In genomic region chr17:30000001-30000754, GRCh38 we compare ENCODE assay signal across 11 cellular contexts. TPM values are rescaled to one million over a fixed set of nuclear protein-coding genes. Genes with fewer than 3 reads are reported as not detected.
DNase-seq lines count a peak whose midpoint lies in the region; ATAC-seq, FAIRE-seq and TF ChIP-seq lines count a peak whose summit lies in the region.
"Had no signal": no experiment of that assay in that cellular context is flagged by ENCODE, and none has a peak within 500 bp of the region (broad histone marks: within the 10 kb centered on the region; RNA-seq: fewer than 3 reads in every experiment).

No MANE protein-coding gene starts in this region.

- no peaks in the 10 kb centered on the region for H3K27me3 ChIP-seq in CD8-positive, alpha-beta memory T cell (ENCODE audit: insufficient read depth, low read length, poor library complexity, severe bottlenecking)
- H3K27me3 ChIP-seq in Panc1 (ENCODE audit: control insufficient read depth, insufficient read depth, low read length): no peaks in the 10 kb centered on the region; the same call in 1 of the 2 replicates

- H3K9me3 Mint-ChIP-seq in CD8-positive, alpha-beta memory T cell: no peaks in the 10 kb centered on the region
- H3K9me3 Mint-ChIP-seq in naive thymus-derived CD8-positive, alpha-beta T cell: peaks cover 0 to 1% (median 0%) of the 10 kb centered on the region in 9 donors
- H3K9me3 Mint-ChIP-seq: natural killer cell had no signal

- no peaks in the 10 kb centered on the region for H3K36me3 Mint-ChIP-seq in CD8-positive, alpha-beta memory T cell
- peaks cover 0 to 2% (median 0%) of the 10 kb centered on the region in 3 donors for H3K36me3 Mint-ChIP-seq in naive thymus-derived CD8-positive, alpha-beta T cell
- H3K36me3 Mint-ChIP-seq: natural killer cell had no signal

- H3K4me2 ChIP-seq in A549: peak overlapping the region; percentile 45

- no peaks in the 10 kb centered on the region for H3K9me3 ChIP-seq in A549
- H3K9me3 ChIP-seq in CD8-positive, alpha-beta memory T cell (ENCODE audit: low read length): no peaks in the 10 kb centered on the region
- H3K9me3 ChIP-seq in Panc1 (ENCODE audit: control insufficient read depth, insufficient read depth, low read depth, low read length): no peaks in the 10 kb centered on the region

- CTCF ChIA-PET in A549 (lab: Yijun Ruan, JAX) (interaction anchor here (0.7 to 4.4 kb wide), 11 partner anchors 10 to 391 kb away, joined by 3 to 24 read pairs (median 4); partner anchors contain the start of gene SSH2), Panc1 (lab: Charles Lee) (interaction anchor here (1.1 kb wide), 1 partner anchor 67 kb away, joined by 4 read pairs; no protein-coding TSS in a partner anchor)
- CTCF ChIA-PET in CD8-positive, alpha-beta memory T cell (lab: Charles Lee): interaction anchor here (1.7 kb wide), 1 partner anchor 69 kb away, joined by 4 read pairs; no protein-coding TSS in a partner anchor

- H3K27ac ChIP-seq in A549 (no peak overlapping the region), Panc1 (ENCODE audit: low read length) (no peak overlapping the region)
- H3K27ac ChIP-seq in CD8-positive, alpha-beta memory T cell (ENCODE audit: low read depth, low read length): no peak overlapping the region

- TF ChIP-seq CTCF in A549 (IDR thresholded peaks at IDR 0.05): peak; percentile 54
- TF ChIP-seq CTCF in Panc1 (IDR thresholded peaks at IDR 0.05): peak; percentile 29; the same call in 1 of the 2 replicates

- WGBS in A549 (ENCODE audit: missing lambda C conversion rate): 23% methylated on average over 3 of the region's 3 CpGs

- peak overlapping the region in 5 of 7 donors; percentile 2 to 54 (median 34) for H3K4me3 Mint-ChIP-seq in CD8-positive, alpha-beta memory T cell
- H3K4me3 Mint-ChIP-seq in naive thymus-derived CD8-positive, alpha-beta T cell: peak overlapping the region in 4 of 10 donors; percentile 6 to 49 (median 21)
- H3K4me3 Mint-ChIP-seq: natural killer cell had no signal

- peak in 1 of 2 experiments; percentile 27 for DNase-seq in A549 (ENCODE audit: low read depth in 1 of 2, low spot score in 1 of 2)
- no peak for DNase-seq in CD8-positive, alpha-beta memory T cell
- DNase-seq in Panc1 (ENCODE audit: low read depth, low spot score): no peak
- peak; percentile 53 for DNase-seq in fibroblast of peridontal ligament (ENCODE audit: extremely low read depth)
- DNase-seq in naive thymus-derived CD8-positive, alpha-beta T cell: no peak
- no peak for DNase-seq in left ventricle myocardium superior
- DNase-seq: activated CD4-positive, alpha-beta T cell treated with anti-CD3 and anti-CD28 coated beads for 48 hours; natural killer cell; NCI-H2227 treated with DMSO at 0.1 percent for 48 hours had no signal

- no TSS peak for BruUV-seq in Panc1 (replicated peaks; lab: Mats Ljungman, UMichigan)

- H3K4me1 ChIP-seq in A549 (peaks cover 11% of the 10 kb centered on the region), Panc1 (ENCODE audit: control insufficient read depth, insufficient read depth, low read length) (peaks cover 13% of the 10 kb centered on the region)
- H3K4me1 ChIP-seq in CD8-positive, alpha-beta memory T cell (ENCODE audit: insufficient read depth, low read length): no peaks in the 10 kb centered on the region

- POLR2A ChIA-PET in A549 (lab: Yijun Ruan, JAX): no interaction called here
- POLR2A ChIA-PET in CD8-positive, alpha-beta memory T cell (lab: Charles Lee): no interaction called here
- POLR2A ChIA-PET in Panc1 (lab: Charles Lee): no interaction called here
- POLR2A ChIA-PET in naive thymus-derived CD8-positive, alpha-beta T cell (lab: Charles Lee): no interaction called here

- no peak overlapping the region for H3K4me3 ChIP-seq in A549
- H3K4me3 ChIP-seq in CD8-positive, alpha-beta memory T cell (ENCODE audit: low read length): no peak overlapping the region
- no peak overlapping the region for H3K4me3 ChIP-seq in Panc1 (ENCODE audit: low read depth in 2 of 2, low read length in 2 of 2)

- H3K36me3 ChIP-seq in CD8-positive, alpha-beta memory T cell (ENCODE audit: insufficient read depth, low read length): no peaks in the 10 kb centered on the region
- no peaks in the 10 kb centered on the region for H3K36me3 ChIP-seq in Panc1 (ENCODE audit: control insufficient read depth, insufficient read depth, low read length)

- peak overlapping the region in 1 of 8 donors; percentile 11 for H3K27ac Mint-ChIP-seq in CD8-positive, alpha-beta memory T cell
- peak overlapping the region in 2 of 10 donors; percentile 6 to 27 for H3K27ac Mint-ChIP-seq in naive thymus-derived CD8-positive, alpha-beta T cell
- H3K27ac Mint-ChIP-seq: natural killer cell had no signal

- peaks cover 0 to 3% of the 10 kb centered on the region in 2 donors for H3K27me3 Mint-ChIP-seq in CD8-positive, alpha-beta memory T cell
- peaks cover 0 to 2% (median 0%) of the 10 kb centered on the region in 5 donors for H3K27me3 Mint-ChIP-seq in naive thymus-derived CD8-positive, alpha-beta T cell

- TF ChIP-seq POLR2A in A549 (IDR thresholded peaks at IDR 0.05; ENCODE audit: low read length): no peak

- TF ChIP-seq EP300 in A549 (IDR thresholded peaks at IDR 0.05): no peak

- intact Hi-C loops in Panc1 (cut with micrococcal nuclease; ENCODE audit: unreplicated experiment) (loop anchor here (5.0 to 10.0 kb wide), 2 partner anchors 68 to 195 kb away; partner anchors contain the start of gene SSH2), left ventricle myocardium superior (cut with micrococcal nuclease) (no loop called here)

- peak; percentile 55 to 58 for TF ChIP-seq RAD21 in A549 (conservative IDR thresholded peaks at IDR 0.05 in 1 of 2, IDR thresholded peaks at IDR 0.05 in 1 of 2)

- H3K4me1 Mint-ChIP-seq in CD8-positive, alpha-beta memory T cell: peaks cover 7 to 12% (median 12%) of the 10 kb centered on the region in 3 donors
- peaks cover 4 to 10% (median 9%) of the 10 kb centered on the region in 4 donors for H3K4me1 Mint-ChIP-seq in naive thymus-derived CD8-positive, alpha-beta T cell
- H3K4me1 Mint-ChIP-seq: natural killer cell had no signal

- in situ Hi-C loops in Panc1 (cut with HindIII; ENCODE audit: low pct_unique_long_range_greater_than_20kb, low sequenced_read_pairs): no loop called here

- ATAC-seq in A549 (peak; percentile 65 to 69; a peak in 4 of 6 replicates), Panc1 (peak; percentile 65), GM21381 (IDR thresholded peaks at IDR 0.05; ENCODE audit: unreplicated experiment) (no peak), left ventricle myocardium superior (no peak), GM19351 (IDR thresholded peaks at IDR 0.05; ENCODE audit: unreplicated experiment) (no peak)
- ATAC-seq in naive thymus-derived CD8-positive, alpha-beta T cell: no peak
- ATAC-seq: natural killer cell had no signal

- FAIRE-seq in A549 (lab: Jason Lieb, UNC): peak; percentile 97

TF ChIP-seq in A549, 52 proteins besides CTCF, POLR2A, EP300 and RAD21:
- TF ChIP-seq BHLHE40 (IDR thresholded peaks at IDR 0.05; ENCODE audit: low read depth, low read length): no peak
- TF ChIP-seq KDM1A (IDR thresholded peaks at IDR 0.05; ENCODE audit: low read depth): no peak
- TF ChIP-seq SMC3 (IDR thresholded peaks at IDR 0.05): peak; percentile 62
- TF ChIP-seq EHF (CRISPR knock-in tag; IDR thresholded peaks at IDR 0.05): no peak
- TF ChIP-seq HOXB5 (CRISPR knock-in tag; IDR thresholded peaks at IDR 0.05): no peak
- no peak for TF ChIP-seq ELK1 (IDR thresholded peaks at IDR 0.05; ENCODE audit: low read depth, low read length)
- TF ChIP-seq MAZ (IDR thresholded peaks at IDR 0.05; ENCODE audit: borderline replicate concordance, low read depth, low read length): no peak
- TF ChIP-seq CHD4 (IDR thresholded peaks at IDR 0.05; ENCODE audit: borderline replicate concordance): no peak
- TF ChIP-seq HDAC2 (IDR thresholded peaks at IDR 0.05): no peak
TF ChIP-seq in A549: peak in this region for 1.

RNA-seq across cellular contexts. Expression of gene EFCAB5, which starts 58.7 kb away (rescaled TPM):
- polyA plus RNA-seq in A549 (2011; rRNA removed) (0.36 and 0.65 TPM in 2 replicates), A549 (2017; fragmentation: RNase III; extraction: RNeasy Plus Mini Kit Qiagen cat#74134 plus additional on column Dnase treatment) (1.6 to 2.6 TPM (median 1.8 TPM) in 3 replicates)
- 0.13 and 0.20 TPM in 2 replicates for polyA plus RNA-seq in A549 (2012; cell fraction: cytosol; rRNA removed)
- polyA plus RNA-seq in A549 (2012; cell fraction: nucleus; rRNA removed): 0.02 and 0.04 TPM in 2 replicates
- 0.17 and 0.97 TPM in 2 replicates for polyA minus RNA-seq in A549 (2011; rRNA and poly(A)+ RNA removed)
- total RNA-seq in CD8-positive, alpha-beta memory T cell: 1 to 10 TPM in 1 of 2 experiments, under 1 TPM in 1; 0.84 to 1.2 TPM
- polyA plus RNA-seq in CD8-positive, alpha-beta memory T cell: 0.58 TPM
- total RNA-seq in Panc1 (2021; ENCODE audit: unreplicated experiment) (0.39 TPM), left ventricle myocardium superior (0.35 TPM)
- polyA plus RNA-seq in Panc1 (2012; ENCODE audit: insufficient read length): 0.56 TPM
- total RNA-seq in naive thymus-derived CD8-positive, alpha-beta T cell: 1 to 10 TPM; 1.5 to 2.6 TPM
- under 1 TPM in 1 of 3 donors, not detected in 2; 0.17 TPM for polyA plus RNA-seq in naive thymus-derived CD8-positive, alpha-beta T cell

Comparison
In these comparisons a context has a peak if more than half of its experiments do, and no peak if none do; other contexts are left out.
1. ATAC-seq: peak in A549 (2 of 2) and Panc1 (single experiment); none in GM21381 (single experiment), naive thymus-derived CD8-positive, alpha-beta T cell (0 of 2), left ventricle myocardium superior (single experiment) and GM19351 (single experiment).